1 cellular context compared by ENCODE assay signal in the genomic region with DNA sequence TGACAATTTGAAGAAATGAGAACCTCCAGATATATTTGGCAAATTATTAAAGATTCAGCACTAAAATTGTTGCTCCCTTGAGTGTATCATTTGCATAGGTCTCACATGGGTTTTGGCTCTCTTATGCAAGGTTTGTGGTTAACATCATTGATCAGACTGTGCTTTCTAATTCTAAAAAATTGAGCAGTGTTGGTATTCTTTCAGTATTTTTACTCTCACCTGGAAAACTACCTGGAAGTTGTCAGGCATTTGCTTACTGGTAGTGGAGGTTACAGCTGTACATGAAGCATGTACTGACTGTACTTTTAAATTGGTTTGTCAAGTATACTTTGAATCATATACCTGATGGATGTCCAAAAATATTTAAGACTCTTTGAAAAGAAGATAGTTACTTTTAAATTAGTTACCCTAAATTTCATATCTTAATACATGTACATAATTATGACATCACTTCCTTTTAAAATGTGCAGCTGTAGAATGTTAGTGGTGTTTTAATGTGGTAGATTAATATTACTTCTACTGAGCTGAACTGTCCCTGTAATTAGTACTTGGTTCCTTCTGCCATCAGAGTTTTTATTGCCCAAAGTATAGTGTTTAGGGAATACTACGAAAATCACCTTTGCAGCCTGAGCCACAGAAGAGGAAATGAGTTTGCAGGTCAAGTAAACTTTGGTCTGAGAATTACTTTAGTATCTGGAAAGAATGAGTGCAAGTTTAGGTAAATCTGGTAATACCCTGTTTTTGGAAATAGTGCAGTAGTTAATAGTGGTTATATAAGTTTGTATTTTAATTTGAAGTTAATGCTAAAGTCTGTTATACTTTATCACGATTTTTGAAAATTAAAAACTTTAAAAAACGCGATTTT.
TF ChIP-seq lines count a peak whose summit lies in the region.

No MANE protein-coding gene starts in this region.

TF ChIP-seq in GM12878, 131 proteins besides CTCF, POLR2A, EP300 and RAD21 (continued from another document):
- TF ChIP-seq, protein P1, sequence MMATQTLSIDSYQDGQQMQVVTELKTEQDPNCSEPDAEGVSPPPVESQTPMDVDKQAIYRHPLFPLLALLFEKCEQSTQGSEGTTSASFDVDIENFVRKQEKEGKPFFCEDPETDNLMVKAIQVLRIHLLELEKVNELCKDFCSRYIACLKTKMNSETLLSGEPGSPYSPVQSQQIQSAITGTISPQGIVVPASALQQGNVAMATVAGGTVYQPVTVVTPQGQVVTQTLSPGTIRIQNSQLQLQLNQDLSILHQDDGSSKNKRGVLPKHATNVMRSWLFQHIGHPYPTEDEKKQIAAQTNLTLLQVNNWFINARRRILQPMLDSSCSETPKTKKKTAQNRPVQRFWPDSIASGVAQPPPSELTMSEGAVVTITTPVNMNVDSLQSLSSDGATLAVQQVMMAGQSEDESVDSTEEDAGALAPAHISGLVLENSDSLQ (IDR thresholded peaks at IDR 0.05) = no peak
- TF ChIP-seq, protein P2, sequence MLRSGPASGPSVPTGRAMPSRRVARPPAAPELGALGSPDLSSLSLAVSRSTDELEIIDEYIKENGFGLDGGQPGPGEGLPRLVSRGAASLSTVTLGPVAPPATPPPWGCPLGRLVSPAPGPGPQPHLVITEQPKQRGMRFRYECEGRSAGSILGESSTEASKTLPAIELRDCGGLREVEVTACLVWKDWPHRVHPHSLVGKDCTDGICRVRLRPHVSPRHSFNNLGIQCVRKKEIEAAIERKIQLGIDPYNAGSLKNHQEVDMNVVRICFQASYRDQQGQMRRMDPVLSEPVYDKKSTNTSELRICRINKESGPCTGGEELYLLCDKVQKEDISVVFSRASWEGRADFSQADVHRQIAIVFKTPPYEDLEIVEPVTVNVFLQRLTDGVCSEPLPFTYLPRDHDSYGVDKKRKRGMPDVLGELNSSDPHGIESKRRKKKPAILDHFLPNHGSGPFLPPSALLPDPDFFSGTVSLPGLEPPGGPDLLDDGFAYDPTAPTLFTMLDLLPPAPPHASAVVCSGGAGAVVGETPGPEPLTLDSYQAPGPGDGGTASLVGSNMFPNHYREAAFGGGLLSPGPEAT (IDR thresholded peaks at IDR 0.05; ENCODE audit: low read depth) = no peak
- TF ChIP-seq CHD2 (IDR thresholded peaks at IDR 0.05; ENCODE audit: borderline replicate concordance, low read depth, low read length) (no peak), YY1 (IDR thresholded peaks at IDR 0.05; ENCODE audit: low read depth, low read length) (no peak), BACH1 (IDR thresholded peaks at IDR 0.05; ENCODE audit: borderline replicate concordance) (peak; percentile 46; the same call in 1 of the 2 replicates), ZNF24 (IDR thresholded peaks at IDR 0.05) (no peak), SREBF1 (IDR thresholded peaks at IDR 0.05; ENCODE audit: low read length) (no peak), NRF1 (conservative IDR thresholded peaks at IDR 0.05; ENCODE audit: low read depth, low read length) (no peak), NFIC (IDR thresholded peaks at IDR 0.05; ENCODE audit: low read depth, low read length) (0 out of 2 replicates have a peak, but pooled peaks have one; percentile 11), CBX3 (IDR thresholded peaks at IDR 0.05; ENCODE audit: borderline replicate concordance, low read depth) (no peak), POU2F2 (IDR thresholded peaks at IDR 0.05; ENCODE audit: borderline replicate concordance, low read depth, low read length) (peak; percentile 81; the same call in 2 of the 3 replicates), MEF2A (IDR thresholded peaks at IDR 0.05; ENCODE audit: insufficient read depth, low read depth, low read length) (no peak), RUNX3 (IDR thresholded peaks at IDR 0.05; ENCODE audit: low read length) (peak; percentile 71), CEBPB (IDR thresholded peaks at IDR 0.05; ENCODE audit: borderline replicate concordance in 1 of 2, low read depth in 2 of 2, low read length in 2 of 2) (no peak), EGR1 (IDR thresholded peaks at IDR 0.05; ENCODE audit: borderline replicate concordance in 1 of 2, low read depth in 2 of 2, low read length in 2 of 2) (no peak), PML (IDR thresholded peaks at IDR 0.05; ENCODE audit: low read length) (no peak), ZZZ3 (IDR thresholded peaks at IDR 0.05; ENCODE audit: control insufficient read depth, insufficient read length, low read depth) (no peak), ZBED1 (IDR thresholded peaks at IDR 0.05; ENCODE audit: borderline replicate concordance) (no peak), SMARCA5 (IDR thresholded peaks at IDR 0.05) (no peak), NR2F1 (conservative IDR thresholded peaks at IDR 0.05) (peak; percentile 41; the same call in 1 of the 2 replicates), POLR2AphosphoS5 (IDR thresholded peaks at IDR 0.05; ENCODE audit: low read length) (0 out of 2 replicates have a peak, but pooled peaks have one; percentile 48), RELA (IDR thresholded peaks at IDR 0.05; ENCODE audit: borderline replicate concordance, partially characterized antibody) (no peak), DPF2 (IDR thresholded peaks at IDR 0.05) (peak; percentile 51; the same call in 1 of the 2 replicates), ZNF592 (IDR thresholded peaks at IDR 0.05) (no peak), ZNF207 (IDR thresholded peaks at IDR 0.05; ENCODE audit: borderline replicate concordance) (no peak), MXI1 (IDR thresholded peaks at IDR 0.05; ENCODE audit: low read depth, low read length) (peak; percentile 37; the same call in 1 of the 2 replicates)
- TF ChIP-seq, protein P3, sequence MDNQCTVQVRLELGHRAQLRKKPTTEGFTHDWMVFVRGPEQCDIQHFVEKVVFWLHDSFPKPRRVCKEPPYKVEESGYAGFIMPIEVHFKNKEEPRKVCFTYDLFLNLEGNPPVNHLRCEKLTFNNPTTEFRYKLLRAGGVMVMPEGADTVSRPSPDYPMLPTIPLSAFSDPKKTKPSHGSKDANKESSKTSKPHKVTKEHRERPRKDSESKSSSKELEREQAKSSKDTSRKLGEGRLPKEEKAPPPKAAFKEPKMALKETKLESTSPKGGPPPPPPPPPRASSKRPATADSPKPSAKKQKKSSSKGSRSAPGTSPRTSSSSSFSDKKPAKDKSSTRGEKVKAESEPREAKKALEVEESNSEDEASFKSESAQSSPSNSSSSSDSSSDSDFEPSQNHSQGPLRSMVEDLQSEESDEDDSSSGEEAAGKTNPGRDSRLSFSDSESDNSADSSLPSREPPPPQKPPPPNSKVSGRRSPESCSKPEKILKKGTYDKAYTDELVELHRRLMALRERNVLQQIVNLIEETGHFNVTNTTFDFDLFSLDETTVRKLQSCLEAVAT (IDR thresholded peaks at IDR 0.05) = peak; percentile 18; the same call in 1 of the 2 replicates
- TF ChIP-seq, protein P4, sequence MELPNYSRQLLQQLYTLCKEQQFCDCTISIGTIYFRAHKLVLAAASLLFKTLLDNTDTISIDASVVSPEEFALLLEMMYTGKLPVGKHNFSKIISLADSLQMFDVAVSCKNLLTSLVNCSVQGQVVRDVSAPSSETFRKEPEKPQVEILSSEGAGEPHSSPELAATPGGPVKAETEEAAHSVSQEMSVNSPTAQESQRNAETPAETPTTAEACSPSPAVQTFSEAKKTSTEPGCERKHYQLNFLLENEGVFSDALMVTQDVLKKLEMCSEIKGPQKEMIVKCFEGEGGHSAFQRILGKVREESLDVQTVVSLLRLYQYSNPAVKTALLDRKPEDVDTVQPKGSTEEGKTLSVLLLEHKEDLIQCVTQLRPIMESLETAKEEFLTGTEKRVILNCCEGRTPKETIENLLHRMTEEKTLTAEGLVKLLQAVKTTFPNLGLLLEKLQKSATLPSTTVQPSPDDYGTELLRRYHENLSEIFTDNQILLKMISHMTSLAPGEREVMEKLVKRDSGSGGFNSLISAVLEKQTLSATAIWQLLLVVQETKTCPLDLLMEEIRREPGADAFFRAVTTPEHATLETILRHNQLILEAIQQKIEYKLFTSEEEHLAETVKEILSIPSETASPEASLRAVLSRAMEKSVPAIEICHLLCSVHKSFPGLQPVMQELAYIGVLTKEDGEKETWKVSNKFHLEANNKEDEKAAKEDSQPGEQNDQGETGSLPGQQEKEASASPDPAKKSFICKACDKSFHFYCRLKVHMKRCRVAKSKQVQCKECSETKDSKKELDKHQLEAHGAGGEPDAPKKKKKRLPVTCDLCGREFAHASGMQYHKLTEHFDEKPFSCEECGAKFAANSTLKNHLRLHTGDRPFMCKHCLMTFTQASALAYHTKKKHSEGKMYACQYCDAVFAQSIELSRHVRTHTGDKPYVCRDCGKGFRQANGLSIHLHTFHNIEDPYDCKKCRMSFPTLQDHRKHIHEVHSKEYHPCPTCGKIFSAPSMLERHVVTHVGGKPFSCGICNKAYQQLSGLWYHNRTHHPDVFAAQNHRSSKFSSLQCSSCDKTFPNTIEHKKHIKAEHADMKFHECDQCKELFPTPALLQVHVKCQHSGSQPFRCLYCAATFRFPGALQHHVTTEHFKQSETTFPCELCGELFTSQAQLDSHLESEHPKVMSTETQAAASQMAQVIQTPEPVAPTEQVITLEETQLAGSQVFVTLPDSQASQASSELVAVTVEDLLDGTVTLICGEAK (IDR thresholded peaks at IDR 0.05; ENCODE audit: borderline replicate concordance) = peak; percentile 22; the same call in 1 of the 2 replicates
- TF ChIP-seq, protein P5, sequence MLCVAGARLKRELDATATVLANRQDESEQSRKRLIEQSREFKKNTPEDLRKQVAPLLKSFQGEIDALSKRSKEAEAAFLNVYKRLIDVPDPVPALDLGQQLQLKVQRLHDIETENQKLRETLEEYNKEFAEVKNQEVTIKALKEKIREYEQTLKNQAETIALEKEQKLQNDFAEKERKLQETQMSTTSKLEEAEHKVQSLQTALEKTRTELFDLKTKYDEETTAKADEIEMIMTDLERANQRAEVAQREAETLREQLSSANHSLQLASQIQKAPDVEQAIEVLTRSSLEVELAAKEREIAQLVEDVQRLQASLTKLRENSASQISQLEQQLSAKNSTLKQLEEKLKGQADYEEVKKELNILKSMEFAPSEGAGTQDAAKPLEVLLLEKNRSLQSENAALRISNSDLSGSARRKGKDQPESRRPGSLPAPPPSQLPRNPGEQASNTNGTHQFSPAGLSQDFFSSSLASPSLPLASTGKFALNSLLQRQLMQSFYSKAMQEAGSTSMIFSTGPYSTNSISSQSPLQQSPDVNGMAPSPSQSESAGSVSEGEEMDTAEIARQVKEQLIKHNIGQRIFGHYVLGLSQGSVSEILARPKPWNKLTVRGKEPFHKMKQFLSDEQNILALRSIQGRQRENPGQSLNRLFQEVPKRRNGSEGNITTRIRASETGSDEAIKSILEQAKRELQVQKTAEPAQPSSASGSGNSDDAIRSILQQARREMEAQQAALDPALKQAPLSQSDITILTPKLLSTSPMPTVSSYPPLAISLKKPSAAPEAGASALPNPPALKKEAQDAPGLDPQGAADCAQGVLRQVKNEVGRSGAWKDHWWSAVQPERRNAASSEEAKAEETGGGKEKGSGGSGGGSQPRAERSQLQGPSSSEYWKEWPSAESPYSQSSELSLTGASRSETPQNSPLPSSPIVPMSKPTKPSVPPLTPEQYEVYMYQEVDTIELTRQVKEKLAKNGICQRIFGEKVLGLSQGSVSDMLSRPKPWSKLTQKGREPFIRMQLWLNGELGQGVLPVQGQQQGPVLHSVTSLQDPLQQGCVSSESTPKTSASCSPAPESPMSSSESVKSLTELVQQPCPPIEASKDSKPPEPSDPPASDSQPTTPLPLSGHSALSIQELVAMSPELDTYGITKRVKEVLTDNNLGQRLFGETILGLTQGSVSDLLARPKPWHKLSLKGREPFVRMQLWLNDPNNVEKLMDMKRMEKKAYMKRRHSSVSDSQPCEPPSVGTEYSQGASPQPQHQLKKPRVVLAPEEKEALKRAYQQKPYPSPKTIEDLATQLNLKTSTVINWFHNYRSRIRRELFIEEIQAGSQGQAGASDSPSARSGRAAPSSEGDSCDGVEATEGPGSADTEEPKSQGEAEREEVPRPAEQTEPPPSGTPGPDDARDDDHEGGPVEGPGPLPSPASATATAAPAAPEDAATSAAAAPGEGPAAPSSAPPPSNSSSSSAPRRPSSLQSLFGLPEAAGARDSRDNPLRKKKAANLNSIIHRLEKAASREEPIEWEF (IDR thresholded peaks at IDR 0.05; ENCODE audit: insufficient replicate concordance, low read depth, low read length) = no peak
